Comparison of ENCODE assay signal across 17 cellular contexts in genomic region chr5:102770803-102771202, GRCh38. TPM values are rescaled to one million over a fixed set of nuclear protein-coding genes. Genes with fewer than 3 reads are reported as not detected.
DNase-seq lines count a peak whose midpoint lies in the region; ATAC-seq and TF ChIP-seq lines count a peak whose summit lies in the region.
"Had no signal": no experiment of that assay in that cellular context is flagged by ENCODE, and none has a peak within 500 bp of the region (broad histone marks: within the 10 kb centered on the region; RNA-seq: fewer than 3 reads in every experiment).

No MANE protein-coding gene starts in this region.

- no peak overlapping the region for H3K14ac ChIP-seq in neuronal stem cell (ENCODE audit: low read length)

- H3K4me1 ChIP-seq in heart left ventricle (peaks cover 0 to 38% (median 28%) of the 10 kb centered on the region in 12 donors), MM.1S (ENCODE audit: low read length) (peaks cover 10% of the 10 kb centered on the region), left lung (peaks cover 8 to 35% of the 10 kb centered on the region in 2 donors), spleen (peaks cover 9 to 41% (median 18%) of the 10 kb centered on the region in 6 donors), neuronal stem cell (ENCODE audit: control insufficient read depth in 2 of 2, insufficient read depth in 1 of 2, low read depth in 1 of 2, low read length in 2 of 2) (peaks cover 2 to 9% of the 10 kb centered on the region in 2 donors)
- H3K4me1 ChIP-seq: A549, Peyer's patch had no signal

- H3F3A ChIP-seq in MM.1S (ENCODE audit: insufficient read depth, low read length) = no peaks in the 10 kb centered on the region

- peaks cover 0 to 9% (median 0%) of the 10 kb centered on the region in 12 donors for H3K9me3 ChIP-seq in heart left ventricle
- no peaks in the 10 kb centered on the region for H3K9me3 ChIP-seq in MM.1S (replicated peaks; ENCODE audit: insufficient read depth, low read length)
- no peaks in the 10 kb centered on the region for H3K9me3 ChIP-seq in left lung
- H3K9me3 ChIP-seq in spleen = no peaks in the 10 kb centered on the region
- peaks cover 0 to 31% of the 10 kb centered on the region in 2 donors for H3K9me3 ChIP-seq in neuronal stem cell (replicated peaks in 1 of 2; ENCODE audit: control insufficient read depth in 2 of 2, insufficient read depth in 1 of 2, low read depth in 1 of 2, low read length in 2 of 2)
- H3K9me3 ChIP-seq: A549, Peyer's patch had no signal

- no peaks in the 10 kb centered on the region for H4K20me1 ChIP-seq in MM.1S (ENCODE audit: insufficient read depth, low read length)

- no peak for TF ChIP-seq POLR2A in heart left ventricle (IDR thresholded peaks at IDR 0.05)
- TF ChIP-seq POLR2A in spleen (IDR thresholded peaks at IDR 0.05) = no peak

- H2AK5ac ChIP-seq in neuronal stem cell (ENCODE audit: low read depth, low read length) = no peak overlapping the region

- H3K9ac ChIP-seq in MM.1S (ENCODE audit: low read length) (no peak overlapping the region), neuronal stem cell (ENCODE audit: low read depth, low read length, poor library complexity) (no peak overlapping the region)

- peaks cover 4% of the 10 kb centered on the region; the same call in 1 of the 2 replicates for H3K79me2 ChIP-seq in MM.1S (ENCODE audit: low read length)

- no peak overlapping the region for H2BK15ac ChIP-seq in neuronal stem cell (ENCODE audit: low read length)

- intact Hi-C loops in heart left ventricle (cut with DNase I) = no loop called here
- intact Hi-C loops in cardiac septum (cut with DNase I) = loop anchor here (10.0 kb wide), 1 partner anchor 186 kb away; no protein-coding TSS in a partner anchor
- intact Hi-C loops in left lung (cut with DNase I) = no loop called here
- intact Hi-C loops in spleen (cut with DNase I; ENCODE audit: low total_unique reads) = no loop called here

- no peak overlapping the region for H4K8ac ChIP-seq in neuronal stem cell (ENCODE audit: low read depth, low read length)

- H3K4me3 ChIP-seq in heart left ventricle = no peak overlapping the region
- no peak overlapping the region for H3K4me3 ChIP-seq in MM.1S (ENCODE audit: low read length)
- H3K4me3 ChIP-seq in left lung = no peak overlapping the region
- no peak overlapping the region for H3K4me3 ChIP-seq in spleen
- no peak overlapping the region for H3K4me3 ChIP-seq in neuronal stem cell (ENCODE audit: low read length in 2 of 2)
- H3K4me3 ChIP-seq: A549, Peyer's patch had no signal

- no peaks in the 10 kb centered on the region for H3K36me3 ChIP-seq in heart left ventricle
- H3K36me3 ChIP-seq in MM.1S (replicated peaks; ENCODE audit: insufficient read depth, low read length) = no peaks in the 10 kb centered on the region
- no peaks in the 10 kb centered on the region for H3K36me3 ChIP-seq in left lung
- H3K36me3 ChIP-seq in spleen = no peaks in the 10 kb centered on the region
- H3K36me3 ChIP-seq in neuronal stem cell (replicated peaks in 1 of 2; ENCODE audit: control insufficient read depth in 2 of 2, insufficient read depth in 2 of 2, low read length in 2 of 2) = no peaks in the 10 kb centered on the region
- H3K36me3 ChIP-seq: Peyer's patch had no signal

- WGBS in heart left ventricle, 4 donors = 89 to 94% (median 92%) methylated on average over 3 of the region's 3 CpGs
- WGBS in spleen, 5 donors = 91 to 97% (median 96%) methylated on average over 3 of the region's 3 CpGs
- no CpG with 5 or more reads among the region's 3 CpGs for WGBS in neuronal stem cell (ENCODE audit: extremely low coverage in 2 of 2, insufficient read length in 2 of 2, insufficient replicate concordance in 1 of 2), 2 donors

- no peak for ATAC-seq in heart left ventricle
- no peak for ATAC-seq in left lung
- no peak for ATAC-seq in GM18858 (IDR thresholded peaks at IDR 0.05; ENCODE audit: unreplicated experiment)
- ATAC-seq: A549 had no signal

- DNase-seq in heart left ventricle (no peak), cardiac septum (ENCODE audit: low spot score) (no peak), MM.1S (no peak), left lung (no peak), spleen (no peak), GM10266 (ENCODE audit: extremely low spot score) (no peak), neuronal stem cell (ENCODE audit: low spot score) (no peak)
- DNase-seq: GDM1, NCI-H1092, NCI-H1436 treated with DMSO at 0.1 percent for 48 hours, NCI-H1930, NCI-H345, NCI-H524, Peyer's patch had no signal

- no peak overlapping the region for H2BK120ac ChIP-seq in neuronal stem cell (ENCODE audit: low read depth, low read length)

- H2BK12ac ChIP-seq in neuronal stem cell (ENCODE audit: low read length) = no peak overlapping the region

- H3K4ac ChIP-seq in neuronal stem cell (ENCODE audit: low read length) = no peak overlapping the region

- H2AFZ ChIP-seq in MM.1S (ENCODE audit: low read length) (no peak overlapping the region), neuronal stem cell (ENCODE audit: low read length) (no peak overlapping the region)

- no peak overlapping the region for H3K23ac ChIP-seq in neuronal stem cell (ENCODE audit: low read depth, low read length, poor library complexity)

- no peaks in the 10 kb centered on the region for H3K79me1 ChIP-seq in neuronal stem cell (ENCODE audit: low read depth, low read length)

- H2BK5ac ChIP-seq in neuronal stem cell (ENCODE audit: low read length) = no peak overlapping the region

- peak overlapping the region in 9 of 12 donors; percentile 14 to 65 (median 56) for H3K27ac ChIP-seq in heart left ventricle
- no peak overlapping the region for H3K27ac ChIP-seq in MM.1S (ENCODE audit: low read length)
- peak overlapping the region; percentile 63 for H3K27ac ChIP-seq in left lung
- peak overlapping the region in 5 of 8 donors; percentile 64 to 78 (median 74) for H3K27ac ChIP-seq in spleen
- no peak overlapping the region for H3K27ac ChIP-seq in neuronal stem cell (replicated peaks; ENCODE audit: low read length)
- H3K27ac ChIP-seq: A549 had no signal

- H4K91ac ChIP-seq in neuronal stem cell (ENCODE audit: low read depth, low read length, poor library complexity) = no peak overlapping the region

- no peak overlapping the region for H3K18ac ChIP-seq in neuronal stem cell (ENCODE audit: low read length)

- peak overlapping the region; percentile 14; the same call in 1 of the 2 replicates for H3K4me2 ChIP-seq in MM.1S (ENCODE audit: low read depth, low read length)
- H3K4me2 ChIP-seq in neuronal stem cell (ENCODE audit: insufficient read depth, low read length, poor library complexity, severe bottlenecking) = no peak overlapping the region
- H3K4me2 ChIP-seq: A549 had no signal

- no peaks in the 10 kb centered on the region for H3K9me2 ChIP-seq in MM.1S (replicated peaks; ENCODE audit: insufficient read depth, low read length)

- H3K27me3 ChIP-seq in heart left ventricle (no peaks in the 10 kb centered on the region), MM.1S (replicated peaks; ENCODE audit: insufficient read depth, low read length) (no peaks in the 10 kb centered on the region), left lung (no peaks in the 10 kb centered on the region), spleen (replicated peaks in 1 of 7) (no peaks in the 10 kb centered on the region), neuronal stem cell (ENCODE audit: control insufficient read depth in 3 of 3, insufficient read depth in 3 of 3, low read depth in 1 of 3, low read length in 3 of 3) (no peaks in the 10 kb centered on the region)
- H3K27me3 ChIP-seq: Peyer's patch had no signal

- TF ChIP-seq CTCF in heart left ventricle (IDR thresholded peaks at IDR 0.05) (no peak), MM.1S (IDR thresholded peaks at IDR 0.05; ENCODE audit: low read length) (no peak), left lung (IDR thresholded peaks at IDR 0.05) (no peak), spleen (IDR thresholded peaks at IDR 0.05 in 8 of 11, conservative IDR thresholded peaks at IDR 0.05 in 3 of 11) (no peak), GM10266 (IDR thresholded peaks at IDR 0.05; ENCODE audit: control insufficient read depth, insufficient read depth, low read depth, missing control alignments) (no peak)

RNA-seq across cellular contexts. Expression of gene PAM, which starts 15.7 kb away (rescaled TPM):
- total RNA-seq in heart left ventricle (1,000 to 10,000 TPM in 6 of 9 donors, 100 to 1,000 TPM in 3; 578 to 1,548 (median 1,139) TPM), cardiac septum (1,080 TPM), left lung (100 to 1,000 TPM; 237 to 427 TPM), spleen (100 to 1,000 TPM; 101 to 155 (median 117) TPM)
- polyA plus RNA-seq in heart left ventricle (100 to 1,000 TPM; 569 to 590 TPM), spleen (10 to 100 TPM; 37.4 to 49.2 (median 40.0) TPM)
- polyA plus RNA-seq in neuronal stem cell (2013, experiment 1 of 2) = 64.4 TPM
- 66.9 TPM for polyA plus RNA-seq in neuronal stem cell (2013, experiment 2 of 2)
- total RNA-seq: OCI-LY7 had no signal

Comparison
In these comparisons a context has a peak if more than half of its experiments do, and no peak if none do; other contexts are left out.
1. H3K27ac ChIP-seq: peak in heart left ventricle (9 of 12), left lung (2 of 2) and spleen (5 of 8); none in MM.1S (single experiment) and neuronal stem cell (single experiment).